8 cellular contexts compared by ENCODE assay signal in genomic region chr9:127981559-127982121, GRCh38. TPM values are rescaled to one million over a fixed set of nuclear protein-coding genes. Genes with fewer than 3 reads are reported as not detected.
DNase-seq lines count a peak whose midpoint lies in the region; ATAC-seq and TF ChIP-seq lines count a peak whose summit lies in the region.

No MANE protein-coding gene starts in this region.

- DNase-seq in activated CD4-positive, alpha-beta T cell treated with anti-CD3 and anti-CD28 coated beads for 36 hours: peak; percentile 75
- no peak for DNase-seq in activated CD4-positive, alpha-beta T cell treated with anti-CD3 and anti-CD28 coated beads for 1 hour
- no peak for DNase-seq in activated naive CD8-positive, alpha-beta T cell treated with anti-CD3 and anti-CD28 coated beads, Interleukin-2, amount 10 ng/mL, durations not matched to agents 7 days and 5 days
- DNase-seq in kidney epithelial cell (ENCODE audit: low read depth) (no peak), nucleus accumbens (lab: John Stamatoyannopoulos, UW) (no peak), C1 segment of cervical spinal cord (lab: John Stamatoyannopoulos, UW) (no peak)

- no peaks in the 10 kb centered on the region for H3K27me3 Mint-ChIP-seq in activated CD4-positive, alpha-beta T cell treated with anti-CD3 and anti-CD28 coated beads for 36 hours
- H3K27me3 Mint-ChIP-seq in activated naive CD8-positive, alpha-beta T cell treated with anti-CD3 and anti-CD28 coated beads, Interleukin-2, amount 10 ng/mL, durations not matched to agents 7 days and 5 days: no peaks in the 10 kb centered on the region

- H3K27ac ChIP-seq in temporal lobe (ENCODE audit: low read depth, low read length): peak overlapping the region; percentile 83

- no peaks in the 10 kb centered on the region for H3K9me3 Mint-ChIP-seq in activated CD4-positive, alpha-beta T cell treated with anti-CD3 and anti-CD28 coated beads for 36 hours (ENCODE audit: low read depth)
- no peaks in the 10 kb centered on the region for H3K9me3 Mint-ChIP-seq in activated naive CD8-positive, alpha-beta T cell treated with anti-CD3 and anti-CD28 coated beads, Interleukin-2, amount 10 ng/mL, durations not matched to agents 7 days and 5 days

- peak overlapping the region; percentile 92 for H3K4me3 Mint-ChIP-seq in activated CD4-positive, alpha-beta T cell treated with anti-CD3 and anti-CD28 coated beads for 36 hours
- peak overlapping the region; percentile 90 for H3K4me3 Mint-ChIP-seq in activated naive CD8-positive, alpha-beta T cell treated with anti-CD3 and anti-CD28 coated beads, Interleukin-2, amount 10 ng/mL, durations not matched to agents 7 days and 5 days

- H3K4me3 ChIP-seq in kidney epithelial cell (ENCODE audit: low read depth, low read length): peak overlapping the region; percentile 35

- CTCF ChIA-PET in activated CD4-positive, alpha-beta T cell treated with anti-CD3 and anti-CD28 coated beads for 36 hours (lab: Charles Lee): interaction anchor here (0.7 to 3.3 kb wide), 13 partner anchors 9 to 212 kb away, joined by 3 to 19 read pairs (median 4); partner anchors contain the start of gene NAIF1

- no peaks in the 10 kb centered on the region for H3K36me3 ChIP-seq in kidney epithelial cell (ENCODE audit: control insufficient read depth, insufficient read depth, low read length)

- TF ChIP-seq CTCF in kidney epithelial cell (IDR thresholded peaks at IDR 0.05; ENCODE audit: insufficient read depth, low read length, poor library complexity, severe bottlenecking): no peak

- ATAC-seq in activated CD4-positive, alpha-beta T cell treated with anti-CD3 and anti-CD28 coated beads for 36 hours: peak; percentile 21
- ATAC-seq in activated naive CD8-positive, alpha-beta T cell treated with anti-CD3 and anti-CD28 coated beads, Interleukin-2, amount 10 ng/mL, durations not matched to agents 7 days and 5 days (ENCODE audit: low read depth): no peak
- no peak for ATAC-seq in HG02981 (IDR thresholded peaks at IDR 0.05; ENCODE audit: unreplicated experiment)

- H3K4me1 Mint-ChIP-seq in activated CD4-positive, alpha-beta T cell treated with anti-CD3 and anti-CD28 coated beads for 36 hours: peaks cover 42% of the 10 kb centered on the region
- peaks cover 31% of the 10 kb centered on the region for H3K4me1 Mint-ChIP-seq in activated naive CD8-positive, alpha-beta T cell treated with anti-CD3 and anti-CD28 coated beads, Interleukin-2, amount 10 ng/mL, durations not matched to agents 7 days and 5 days

- H3K36me3 Mint-ChIP-seq in activated CD4-positive, alpha-beta T cell treated with anti-CD3 and anti-CD28 coated beads for 36 hours (ENCODE audit: low read depth): peaks cover 17% of the 10 kb centered on the region
- peaks cover 19% of the 10 kb centered on the region for H3K36me3 Mint-ChIP-seq in activated naive CD8-positive, alpha-beta T cell treated with anti-CD3 and anti-CD28 coated beads, Interleukin-2, amount 10 ng/mL, durations not matched to agents 7 days and 5 days

- intact Hi-C loops in activated CD4-positive, alpha-beta T cell treated with anti-CD3 and anti-CD28 coated beads for 36 hours (cut with DNase I, micrococcal nuclease): loop anchor here (1.0 to 10.0 kb wide), 13 partner anchors 11 to 757 kb away; partner anchors contain the start of genes BBLN (in 1 of the 2), CDK9 (in 1 of the 2), NAIF1 (in 1 of the 2) and SPTAN1 (in 1 of the 2)

- POLR2A ChIA-PET in activated CD4-positive, alpha-beta T cell treated with anti-CD3 and anti-CD28 coated beads for 36 hours (lab: Charles Lee): interaction anchor here (0.6 to 2.6 kb wide), 7 partner anchors 11 to 50 kb away, joined by 3 to 12 read pairs (median 4); no protein-coding TSS in a partner anchor
- POLR2A ChIA-PET in activated naive CD8-positive, alpha-beta T cell treated with anti-CD3 and anti-CD28 coated beads, Interleukin-2, amount 10 ng/mL, durations not matched to agents 7 days and 5 days (lab: Charles Lee): interaction anchor here (0.6 to 18.2 kb wide), 13 partner anchors 9 to 127 kb away, joined by 3 to 389 read pairs (median 6); partner anchors contain the start of genes DPM2 and SLC25A25

- H3K27ac Mint-ChIP-seq in activated CD4-positive, alpha-beta T cell treated with anti-CD3 and anti-CD28 coated beads for 36 hours: peak overlapping the region; percentile 98
- H3K27ac Mint-ChIP-seq in activated naive CD8-positive, alpha-beta T cell treated with anti-CD3 and anti-CD28 coated beads, Interleukin-2, amount 10 ng/mL, durations not matched to agents 7 days and 5 days: peak overlapping the region; percentile 93

- H3K27me3 ChIP-seq in kidney epithelial cell (ENCODE audit: control insufficient read depth, insufficient read depth, low read length): no peaks in the 10 kb centered on the region

RNA-seq across cellular contexts. Expression of gene EEIG1, which starts 0.9 kb away (rescaled TPM):
- total RNA-seq in activated CD4-positive, alpha-beta T cell treated with anti-CD3 and anti-CD28 coated beads for 36 hours: 10 to 100 TPM; 56.2 to 58.4 TPM
- total RNA-seq in activated naive CD8-positive, alpha-beta T cell treated with anti-CD3 and anti-CD28 coated beads, Interleukin-2, amount 10 ng/mL, durations not matched to agents 7 days and 5 days: 100 to 1,000 TPM; 329 to 366 TPM
- total RNA-seq in kidney epithelial cell (16.5 and 29.4 TPM in 2 replicates), temporal lobe (5.2 TPM)

RNA-seq across cellular contexts. Expression of gene DPM2, which starts 44.0 kb away (rescaled TPM):
- total RNA-seq in activated CD4-positive, alpha-beta T cell treated with anti-CD3 and anti-CD28 coated beads for 36 hours: 10 to 100 TPM; 44.1 to 46.6 TPM
- 10 to 100 TPM; 49.2 to 54.2 TPM for total RNA-seq in activated naive CD8-positive, alpha-beta T cell treated with anti-CD3 and anti-CD28 coated beads, Interleukin-2, amount 10 ng/mL, durations not matched to agents 7 days and 5 days
- total RNA-seq in kidney epithelial cell (31.8 and 33.1 TPM in 2 replicates), temporal lobe (10.1 TPM)

RNA-seq across cellular contexts. Expression of gene PIP5KL1, which starts 51.1 kb away (rescaled TPM):
- 1 to 10 TPM; 1.9 to 2.8 TPM for total RNA-seq in activated CD4-positive, alpha-beta T cell treated with anti-CD3 and anti-CD28 coated beads for 36 hours
- total RNA-seq in activated naive CD8-positive, alpha-beta T cell treated with anti-CD3 and anti-CD28 coated beads, Interleukin-2, amount 10 ng/mL, durations not matched to agents 7 days and 5 days: 1 to 10 TPM; 1.5 to 1.9 TPM
- total RNA-seq in kidney epithelial cell: 3.6 and 4.2 TPM in 2 replicates
- total RNA-seq in temporal lobe: 1.2 TPM

Comparison
In these comparisons a context has a peak if more than half of its experiments do, and no peak if none do; other contexts are left out.
1. RNA of gene EEIG1, which starts 0.9 kb away (total RNA-seq): 329 to 366 TPM in activated naive CD8-positive, alpha-beta T cell treated with anti-CD3 and anti-CD28 coated beads, Interleukin-2, amount 10 ng/mL, durations not matched to agents 7 days and 5 days; 56.2 to 58.4 TPM in activated CD4-positive, alpha-beta T cell treated with anti-CD3 and anti-CD28 coated beads for 36 hours, 16.5 to 29.4 TPM in kidney epithelial cell and 5.2 TPM in temporal lobe (single experiment); every median in the first group is over 4 times any median in the second.